16 cellular contexts compared by ENCODE assay signal in genomic region chr11:28833670-28834069, GRCh38.
DNase-seq lines count a peak whose midpoint lies in the region; ATAC-seq, FAIRE-seq and TF ChIP-seq lines count a peak whose summit lies in the region.
"Had no signal": no experiment of that assay in that cellular context is flagged by ENCODE, and none has a peak within 500 bp of the region (broad histone marks: within the 10 kb centered on the region; RNA-seq: fewer than 3 reads in every experiment).

No MANE protein-coding gene starts in this region.

- H2AFZ ChIP-seq in astrocyte (ENCODE audit: low read depth, low read length): no peak overlapping the region

- DNase-seq in A172 (ENCODE audit: low spot score) (peak; percentile 95), HK-2 (ENCODE audit: unreplicated experiment) (peak; percentile 19), astrocyte (ENCODE audit: low read depth) (peak; percentile 99), hepatic stellate cell (ENCODE audit: low spot score) (peak; percentile 8), progenitor cell of endocrine pancreas (ENCODE audit: low spot score, unreplicated experiment) (no peak)
- no peak for DNase-seq in naive thymus-derived CD4-positive, alpha-beta T cell
- DNase-seq: activated CD4-positive, CD25-positive, alpha-beta regulatory T cell treated with anti-CD3 and anti-CD28 coated beads, Interleukin-2, amount 50 U/mL, for 72 hours; activated effector memory CD4-positive, alpha-beta T cell treated with anti-CD3 and anti-CD28 coated beads, Interleukin-2, amount 50 U/mL, for 16 hours; stimulated activated CD4-positive, alpha-beta T cell treated with anti-CD3 and anti-CD28 coated beads, Interleukin-2, amount 100 ng/mL, for 24 hours; stomach had no signal

- H3K36me3 Mint-ChIP-seq in astrocyte (ENCODE audit: low read depth, unreplicated experiment): no peaks in the 10 kb centered on the region
- H3K36me3 Mint-ChIP-seq in progenitor cell of endocrine pancreas (ENCODE audit: insufficient read depth): no peaks in the 10 kb centered on the region
- no peaks in the 10 kb centered on the region for H3K36me3 Mint-ChIP-seq in naive thymus-derived CD4-positive, alpha-beta T cell

- H3K36me3 ChIP-seq in astrocyte (ENCODE audit: insufficient read depth, low read length): no peaks in the 10 kb centered on the region
- no peaks in the 10 kb centered on the region for H3K36me3 ChIP-seq in naive thymus-derived CD4-positive, alpha-beta T cell (ENCODE audit: control insufficient read depth in 2 of 3, insufficient read depth in 3 of 3, low read length in 3 of 3)
- H3K36me3 ChIP-seq: stomach had no signal

- peak overlapping the region; percentile 17 for H3K4me2 ChIP-seq in astrocyte (ENCODE audit: low read length)

- no peak for TF ChIP-seq CTCF in astrocyte (IDR thresholded peaks at IDR 0.05; ENCODE audit: insufficient read depth, low read depth, low read length)
- TF ChIP-seq CTCF in progenitor cell of endocrine pancreas (IDR thresholded peaks at IDR 0.05; ENCODE audit: unreplicated experiment): no peak

- H3K27ac ChIP-seq in astrocyte (ENCODE audit: low read depth, low read length): peak overlapping the region; percentile 97
- H3K27ac ChIP-seq in naive thymus-derived CD4-positive, alpha-beta T cell (ENCODE audit: low read depth, low read length): no peak overlapping the region
- H3K27ac ChIP-seq: stomach had no signal

- H3K27ac Mint-ChIP-seq in astrocyte (ENCODE audit: unreplicated experiment): peak overlapping the region; percentile 99
- no peak overlapping the region for H3K27ac Mint-ChIP-seq in progenitor cell of endocrine pancreas
- H3K27ac Mint-ChIP-seq in naive thymus-derived CD4-positive, alpha-beta T cell: no peak overlapping the region
- H3K27ac Mint-ChIP-seq: dendritic cell treated with granulocyte-macrophage colony-stimulating factor and Interleukin-4, amounts not matched to agents 40 ng/mL and 50 ng/mL, for 4 days had no signal

- no peak overlapping the region for H3K4me3 ChIP-seq in astrocyte (ENCODE audit: insufficient read depth, low read depth, low read length)
- no peak overlapping the region for H3K4me3 ChIP-seq in naive thymus-derived CD4-positive, alpha-beta T cell (ENCODE audit: low read length)
- H3K4me3 ChIP-seq: stomach had no signal

- no peaks in the 10 kb centered on the region for H3K79me2 ChIP-seq in astrocyte (ENCODE audit: insufficient read depth, low read length)

- CTCF ChIA-PET in naive thymus-derived CD4-positive, alpha-beta T cell (lab: Charles Lee): no interaction called here

- peak overlapping the region; percentile 2 for H3K4me3 Mint-ChIP-seq in astrocyte (ENCODE audit: unreplicated experiment)
- no peak overlapping the region for H3K4me3 Mint-ChIP-seq in progenitor cell of endocrine pancreas (ENCODE audit: low read depth)
- no peak overlapping the region for H3K4me3 Mint-ChIP-seq in naive thymus-derived CD4-positive, alpha-beta T cell
- H3K4me3 Mint-ChIP-seq: dendritic cell treated with granulocyte-macrophage colony-stimulating factor and Interleukin-4, amounts not matched to agents 40 ng/mL and 50 ng/mL, for 4 days; neural crest cell had no signal

- intact Hi-C loops in naive thymus-derived CD4-positive, alpha-beta T cell (cut with micrococcal nuclease): no loop called here

- H3K4me1 ChIP-seq in astrocyte (ENCODE audit: insufficient read depth, low read length): peaks cover 47% of the 10 kb centered on the region
- no peaks in the 10 kb centered on the region for H3K4me1 ChIP-seq in naive thymus-derived CD4-positive, alpha-beta T cell (ENCODE audit: control insufficient read depth in 2 of 2, insufficient read depth in 2 of 2, low read length in 2 of 2)
- H3K4me1 ChIP-seq: stomach had no signal

- ATAC-seq in HG03039 (IDR thresholded peaks at IDR 0.05; ENCODE audit: unreplicated experiment) (no peak), GM18861 (IDR thresholded peaks at IDR 0.05; ENCODE audit: unreplicated experiment) (no peak)
- ATAC-seq in naive thymus-derived CD4-positive, alpha-beta T cell: no peak
- ATAC-seq: Panc1 had no signal

- H3K27me3 Mint-ChIP-seq in astrocyte (ENCODE audit: low read depth, unreplicated experiment) (no peaks in the 10 kb centered on the region), progenitor cell of endocrine pancreas (no peaks in the 10 kb centered on the region)
- H3K27me3 Mint-ChIP-seq in naive thymus-derived CD4-positive, alpha-beta T cell: no peaks in the 10 kb centered on the region
- H3K27me3 Mint-ChIP-seq: dendritic cell treated with granulocyte-macrophage colony-stimulating factor and Interleukin-4, amounts not matched to agents 40 ng/mL and 50 ng/mL, for 4 days had no signal

- peaks cover 50% of the 10 kb centered on the region for H3K4me1 Mint-ChIP-seq in astrocyte (ENCODE audit: low read depth, unreplicated experiment)
- H3K4me1 Mint-ChIP-seq in progenitor cell of endocrine pancreas (ENCODE audit: low read depth): no peaks in the 10 kb centered on the region
- H3K4me1 Mint-ChIP-seq in naive thymus-derived CD4-positive, alpha-beta T cell: no peaks in the 10 kb centered on the region

- H4K20me1 ChIP-seq in astrocyte (ENCODE audit: insufficient read depth, low read length): no peaks in the 10 kb centered on the region

- FAIRE-seq in astrocyte (lab: Jason Lieb, UNC): peak; percentile 99
- FAIRE-seq: A204.1 had no signal

- H3K9me3 Mint-ChIP-seq in astrocyte (ENCODE audit: unreplicated experiment) (no peaks in the 10 kb centered on the region), progenitor cell of endocrine pancreas (ENCODE audit: low read depth) (no peaks in the 10 kb centered on the region)
- peaks cover 1 to 38% (median 7%) of the 10 kb centered on the region in 11 donors for H3K9me3 Mint-ChIP-seq in naive thymus-derived CD4-positive, alpha-beta T cell
- H3K9me3 Mint-ChIP-seq: neural crest cell had no signal

- no peaks in the 10 kb centered on the region for H3K27me3 ChIP-seq in astrocyte (ENCODE audit: insufficient read depth, low read length)
- H3K27me3 ChIP-seq in naive thymus-derived CD4-positive, alpha-beta T cell (ENCODE audit: control insufficient read depth in 2 of 2, insufficient read depth in 2 of 2, low read length in 2 of 2): no peaks in the 10 kb centered on the region
- H3K27me3 ChIP-seq: stomach had no signal

- POLR2A ChIA-PET in naive thymus-derived CD4-positive, alpha-beta T cell (lab: Charles Lee): no interaction called here

- no peaks in the 10 kb centered on the region for H3K9me3 ChIP-seq in astrocyte (ENCODE audit: insufficient read depth, low read depth, low read length)
- H3K9me3 ChIP-seq in naive thymus-derived CD4-positive, alpha-beta T cell (ENCODE audit: control insufficient read depth in 2 of 3, low read length in 3 of 3): no peaks in the 10 kb centered on the region
- H3K9me3 ChIP-seq: stomach had no signal

- peak overlapping the region; percentile 73 for H3K9ac ChIP-seq in astrocyte (ENCODE audit: low read length)

Comparison
In these comparisons a context has a peak if more than half of its experiments do, and no peak if none do; other contexts are left out.
1. DNase-seq: peak in A172 (single experiment), HK-2 (single experiment), astrocyte (single experiment) and hepatic stellate cell (single experiment); none in progenitor cell of endocrine pancreas (single experiment) and naive thymus-derived CD4-positive, alpha-beta T cell (0 of 9).